ENCODE assay signal across 2 cellular contexts in genomic region chr12:122527478-122527944, GRCh38.
TF ChIP-seq lines count a peak whose summit lies in the region.

No MANE protein-coding gene starts in this region.

TF ChIP-seq in GM12878, 131 proteins besides CTCF, POLR2A, EP300 and RAD21:
- TF ChIP-seq ASH2L (IDR thresholded peaks at IDR 0.05; ENCODE audit: borderline replicate concordance, low read depth) (no peak), POU2F2 (IDR thresholded peaks at IDR 0.05; ENCODE audit: borderline replicate concordance, low read depth, low read length) (peak; percentile 36; the same call in 1 of the 3 replicates), PAX8 (IDR thresholded peaks at IDR 0.05) (0 out of 2 replicates have a peak, but pooled peaks have one; percentile 62), NKRF (conservative IDR thresholded peaks at IDR 0.05) (0 out of 2 replicates have a peak, but pooled peaks have one; percentile 1), ZNF207 (IDR thresholded peaks at IDR 0.05; ENCODE audit: borderline replicate concordance) (peak; percentile 15; the same call in 1 of the 2 replicates), FOXM1 (IDR thresholded peaks at IDR 0.05; ENCODE audit: low read depth, low read length) (no peak)
TF ChIP-seq in GM12878: peak in this region for 4.

TF ChIP-seq in liver, 16 proteins besides CTCF, POLR2A, EP300 and RAD21:
- TF ChIP-seq HNF4A (conservative IDR thresholded peaks at IDR 0.05) = no peak
- TF ChIP-seq FOXA1 (IDR thresholded peaks at IDR 0.05) = no peak
- TF ChIP-seq RXRA (IDR thresholded peaks at IDR 0.05) = no peak
- TF ChIP-seq MAX (IDR thresholded peaks at IDR 0.05) = no peak
- no peak for TF ChIP-seq SP1 (IDR thresholded peaks at IDR 0.05)
- no peak for TF ChIP-seq ATF3 (IDR thresholded peaks at IDR 0.05)
- TF ChIP-seq HNF4G (IDR thresholded peaks at IDR 0.05) = no peak
- TF ChIP-seq TAF1 (conservative IDR thresholded peaks at IDR 0.05) = no peak
- TF ChIP-seq EGR1 (IDR thresholded peaks at IDR 0.05; ENCODE audit: low read depth in 2 of 2) = no peak
- TF ChIP-seq JUND (IDR thresholded peaks at IDR 0.05) = no peak
- no peak for TF ChIP-seq GABPA (IDR thresholded peaks at IDR 0.05 in 1 of 2, conservative IDR thresholded peaks at IDR 0.05 in 1 of 2)
- TF ChIP-seq REST (IDR thresholded peaks at IDR 0.05) = no peak
- no peak for TF ChIP-seq NR2F2 (IDR thresholded peaks at IDR 0.05)
- no peak for TF ChIP-seq FOXA2 (IDR thresholded peaks at IDR 0.05)
- TF ChIP-seq ZBTB33 (IDR thresholded peaks at IDR 0.05) = no peak
- TF ChIP-seq YY1 (IDR thresholded peaks at IDR 0.05) = no peak
TF ChIP-seq in liver: peak in this region for 0.
